In genomic region chr11:125568970-125569912, GRCh38 we compare ENCODE assay signal across 1 cellular context.
TF ChIP-seq lines count a peak whose summit lies in the region.

EI24 (plus strand) TSS chr11:125569477; CDS start chr11:125572528, 3,051 bp downstream.

TF ChIP-seq in HepG2, 621 proteins besides CTCF, POLR2A, EP300 and RAD21 (continued from another document):
- TF ChIP-seq ESRRA (CRISPR knock-in tag; IDR thresholded peaks at IDR 0.05; ENCODE audit: low read depth) (no peak), ARID3A (IDR thresholded peaks at IDR 0.05; ENCODE audit: low read depth, low read length) (no peak), NFKBIZ (CRISPR knock-in tag; IDR thresholded peaks at IDR 0.05) (no peak), BRCA1 (CRISPR knock-in tag; IDR thresholded peaks at IDR 0.05) (no peak), NCOA5 (CRISPR knock-in tag; IDR thresholded peaks at IDR 0.05) (no peak), ISL2 (CRISPR knock-in tag; IDR thresholded peaks at IDR 0.05) (no peak), U2AF1 (optimal IDR thresholded peaks at IDR 0.05; ENCODE audit: low read depth, low read length) (no peak), SNAPC5 (CRISPR knock-in tag; IDR thresholded peaks at IDR 0.05; ENCODE audit: borderline replicate concordance) (no peak), TFAP4 (IDR thresholded peaks at IDR 0.05; ENCODE audit: borderline replicate concordance, low read depth) (peak; percentile 39; the same call in 1 of the 2 replicates), ZNF777 (CRISPR knock-in tag; IDR thresholded peaks at IDR 0.05) (peak; percentile 26; the same call in 1 of the 2 replicates), ZNF446 (CRISPR knock-in tag; IDR thresholded peaks at IDR 0.05) (no peak), HNRNPH1 (optimal IDR thresholded peaks at IDR 0.05; ENCODE audit: low read depth, low read length) (no peak), ZNF138 (CRISPR knock-in tag; IDR thresholded peaks at IDR 0.05; ENCODE audit: low read depth) (no peak), TBL1XR1 (IDR thresholded peaks at IDR 0.05; ENCODE audit: borderline replicate concordance, low read length, partially characterized antibody) (no peak), ZNF205 (CRISPR knock-in tag; IDR thresholded peaks at IDR 0.05) (no peak), HHEX (CRISPR knock-in tag; IDR thresholded peaks at IDR 0.05) (no peak), ZNF530 (CRISPR knock-in tag; IDR thresholded peaks at IDR 0.05; ENCODE audit: low read depth) (no peak), AGO1 (IDR thresholded peaks at IDR 0.05; ENCODE audit: low read depth, low read length, poor library complexity, severe bottlenecking) (no peak), SOX13 (IDR thresholded peaks at IDR 0.05) (no peak), SOX13 (CRISPR knock-in tag; conservative IDR thresholded peaks at IDR 0.05 in 1 of 2, IDR thresholded peaks at IDR 0.05 in 1 of 2) (no peak; a peak in 1 of 4 replicates), MTERF4 (CRISPR knock-in tag; IDR thresholded peaks at IDR 0.05) (no peak), MBNL3 (CRISPR knock-in tag; conservative IDR thresholded peaks at IDR 0.05) (no peak), FOXK1 (CRISPR knock-in tag; IDR thresholded peaks at IDR 0.05; ENCODE audit: borderline replicate concordance, low read depth) (0 out of 2 replicates have a peak, but pooled peaks have one; percentile 15), FOXK2 (IDR thresholded peaks at IDR 0.05) (no peak), ZNF703 (CRISPR knock-in tag; IDR thresholded peaks at IDR 0.05; ENCODE audit: borderline replicate concordance) (no peak), ZNF251 (CRISPR knock-in tag; IDR thresholded peaks at IDR 0.05) (no peak), ZBTB3 (CRISPR knock-in tag; IDR thresholded peaks at IDR 0.05; ENCODE audit: borderline replicate concordance, low read depth) (no peak), BRD4 (CRISPR knock-in tag; IDR thresholded peaks at IDR 0.05) (no peak), RXRA (CRISPR knock-in tag; IDR thresholded peaks at IDR 0.05) (peak; percentile 19; the same call in 1 of the 2 replicates), ZNF773 (CRISPR knock-in tag; IDR thresholded peaks at IDR 0.05; ENCODE audit: borderline replicate concordance) (peak; percentile 17; the same call in 1 of the 2 replicates), NFAT5 (CRISPR knock-in tag; IDR thresholded peaks at IDR 0.05) (no peak), ZMYM4 (CRISPR knock-in tag; IDR thresholded peaks at IDR 0.05) (peak; percentile 94), MED8 (CRISPR knock-in tag; IDR thresholded peaks at IDR 0.05; ENCODE audit: insufficient replicate concordance) (no peak), SSRP1 (CRISPR knock-in tag; IDR thresholded peaks at IDR 0.05) (no peak), THAP7 (CRISPR knock-in tag; IDR thresholded peaks at IDR 0.05) (no peak), ZSCAN22 (CRISPR knock-in tag; IDR thresholded peaks at IDR 0.05) (no peak), RORA (CRISPR knock-in tag; IDR thresholded peaks at IDR 0.05) (no peak), HOXA9 (CRISPR knock-in tag; IDR thresholded peaks at IDR 0.05; ENCODE audit: borderline replicate concordance) (no peak), ZNF841 (CRISPR knock-in tag; IDR thresholded peaks at IDR 0.05; ENCODE audit: borderline replicate concordance) (no peak), TAF1 (CRISPR knock-in tag; IDR thresholded peaks at IDR 0.05) (peak; percentile 48; the same call in 1 of the 2 replicates), KDM5A (IDR thresholded peaks at IDR 0.05; ENCODE audit: borderline replicate concordance, low read length) (no peak), GZF1 (CRISPR knock-in tag; IDR thresholded peaks at IDR 0.05) (no peak), NR2C2 (CRISPR knock-in tag; IDR thresholded peaks at IDR 0.05; ENCODE audit: borderline replicate concordance) (peak; percentile 59; the same call in 1 of the 2 replicates)
- TF ChIP-seq, protein P1, sequence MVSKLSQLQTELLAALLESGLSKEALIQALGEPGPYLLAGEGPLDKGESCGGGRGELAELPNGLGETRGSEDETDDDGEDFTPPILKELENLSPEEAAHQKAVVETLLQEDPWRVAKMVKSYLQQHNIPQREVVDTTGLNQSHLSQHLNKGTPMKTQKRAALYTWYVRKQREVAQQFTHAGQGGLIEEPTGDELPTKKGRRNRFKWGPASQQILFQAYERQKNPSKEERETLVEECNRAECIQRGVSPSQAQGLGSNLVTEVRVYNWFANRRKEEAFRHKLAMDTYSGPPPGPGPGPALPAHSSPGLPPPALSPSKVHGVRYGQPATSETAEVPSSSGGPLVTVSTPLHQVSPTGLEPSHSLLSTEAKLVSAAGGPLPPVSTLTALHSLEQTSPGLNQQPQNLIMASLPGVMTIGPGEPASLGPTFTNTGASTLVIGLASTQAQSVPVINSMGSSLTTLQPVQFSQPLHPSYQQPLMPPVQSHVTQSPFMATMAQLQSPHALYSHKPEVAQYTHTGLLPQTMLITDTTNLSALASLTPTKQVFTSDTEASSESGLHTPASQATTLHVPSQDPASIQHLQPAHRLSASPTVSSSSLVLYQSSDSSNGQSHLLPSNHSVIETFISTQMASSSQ (IDR thresholded peaks at IDR 0.05; ENCODE audit: low read depth), result no peak
- TF ChIP-seq, protein P1 (CRISPR knock-in tag; IDR thresholded peaks at IDR 0.05; ENCODE audit: borderline replicate concordance), result peak; percentile 36; the same call in 1 of the 2 replicates
- TF ChIP-seq, protein P2, sequence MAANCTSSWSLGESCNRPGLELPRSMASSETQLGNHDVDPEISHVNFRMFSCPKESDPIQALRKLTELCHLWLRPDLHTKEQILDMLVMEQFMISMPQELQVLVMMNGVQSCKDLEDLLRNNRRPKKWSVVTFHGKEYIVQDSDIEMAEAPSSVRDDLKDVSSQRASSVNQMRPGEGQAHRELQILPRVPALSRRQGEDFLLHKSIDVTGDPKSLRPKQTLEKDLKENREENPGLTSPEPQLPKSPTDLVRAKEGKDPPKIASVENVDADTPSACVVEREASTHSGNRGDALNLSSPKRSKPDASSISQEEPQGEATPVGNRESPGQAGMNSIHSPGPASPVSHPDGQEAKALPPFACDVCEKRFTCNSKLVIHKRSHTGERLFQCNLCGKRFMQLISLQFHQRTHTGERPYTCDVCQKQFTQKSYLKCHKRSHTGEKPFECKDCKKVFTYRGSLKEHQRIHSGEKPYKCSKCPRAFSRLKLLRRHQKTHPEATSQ (CRISPR knock-in tag; IDR thresholded peaks at IDR 0.05; ENCODE audit: borderline replicate concordance), result no peak
- TF ChIP-seq, protein P3, sequence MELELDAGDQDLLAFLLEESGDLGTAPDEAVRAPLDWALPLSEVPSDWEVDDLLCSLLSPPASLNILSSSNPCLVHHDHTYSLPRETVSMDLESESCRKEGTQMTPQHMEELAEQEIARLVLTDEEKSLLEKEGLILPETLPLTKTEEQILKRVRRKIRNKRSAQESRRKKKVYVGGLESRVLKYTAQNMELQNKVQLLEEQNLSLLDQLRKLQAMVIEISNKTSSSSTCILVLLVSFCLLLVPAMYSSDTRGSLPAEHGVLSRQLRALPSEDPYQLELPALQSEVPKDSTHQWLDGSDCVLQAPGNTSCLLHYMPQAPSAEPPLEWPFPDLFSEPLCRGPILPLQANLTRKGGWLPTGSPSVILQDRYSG (CRISPR knock-in tag; IDR thresholded peaks at IDR 0.05), result no peak
- TF ChIP-seq, protein P4, sequence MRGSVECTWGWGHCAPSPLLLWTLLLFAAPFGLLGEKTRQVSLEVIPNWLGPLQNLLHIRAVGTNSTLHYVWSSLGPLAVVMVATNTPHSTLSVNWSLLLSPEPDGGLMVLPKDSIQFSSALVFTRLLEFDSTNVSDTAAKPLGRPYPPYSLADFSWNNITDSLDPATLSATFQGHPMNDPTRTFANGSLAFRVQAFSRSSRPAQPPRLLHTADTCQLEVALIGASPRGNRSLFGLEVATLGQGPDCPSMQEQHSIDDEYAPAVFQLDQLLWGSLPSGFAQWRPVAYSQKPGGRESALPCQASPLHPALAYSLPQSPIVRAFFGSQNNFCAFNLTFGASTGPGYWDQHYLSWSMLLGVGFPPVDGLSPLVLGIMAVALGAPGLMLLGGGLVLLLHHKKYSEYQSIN (CRISPR knock-in tag; IDR thresholded peaks at IDR 0.05; ENCODE audit: borderline replicate concordance), result no peak
